8 cellular contexts compared by ENCODE assay signal in genomic region chr11:65506770-65507485, GRCh38. TPM values are rescaled to one million over a fixed set of nuclear protein-coding genes. Genes with fewer than 3 reads are reported as not detected.
DNase-seq lines count a peak whose midpoint lies in the region; ATAC-seq, FAIRE-seq and TF ChIP-seq lines count a peak whose summit lies in the region.

No MANE protein-coding gene starts in this region.

- H3K9me3 Mint-ChIP-seq in activated naive CD8-positive, alpha-beta T cell treated with anti-CD3 and anti-CD28 coated beads for 36 hours: peaks cover 2% of the 10 kb centered on the region

- no peak overlapping the region for H2AFZ ChIP-seq in ACC112 (ENCODE audit: low read length, unreplicated experiment)
- no peak overlapping the region for H2AFZ ChIP-seq in hepatocyte

- H3K4me3 ChIP-seq in ACC112 (ENCODE audit: low read depth, low read length) (peak overlapping the region; percentile 98), hepatocyte (no peak overlapping the region), small intestine (ENCODE audit: low read depth in 1 of 2, low read length in 2 of 2) (peak overlapping the region in 1 of 2 donors; percentile 11)

- no peak for TF ChIP-seq CTCF in hepatocyte (IDR thresholded peaks at IDR 0.05; ENCODE audit: poor library complexity)

- peak; percentile 31 for ATAC-seq in HG02870 (IDR thresholded peaks at IDR 0.05; ENCODE audit: unreplicated experiment)

- no peaks in the 10 kb centered on the region for H3K27me3 ChIP-seq in ACC112 (ENCODE audit: insufficient read depth, low read length)
- no peaks in the 10 kb centered on the region for H3K27me3 ChIP-seq in hepatocyte
- no peaks in the 10 kb centered on the region for H3K27me3 ChIP-seq in small intestine (ENCODE audit: control insufficient read depth in 2 of 2, insufficient read depth in 2 of 2, low read length in 2 of 2)

- H3K36me3 ChIP-seq in ACC112 (ENCODE audit: insufficient read depth, low read length) (peaks cover 46% of the 10 kb centered on the region), hepatocyte (replicated peaks; ENCODE audit: insufficient read depth, low read depth) (peaks cover 16% of the 10 kb centered on the region), small intestine (ENCODE audit: control insufficient read depth in 2 of 2, insufficient read depth in 2 of 2, low read length in 2 of 2) (peaks cover 22 to 25% of the 10 kb centered on the region in 2 donors)

- H3K36me3 Mint-ChIP-seq in activated naive CD8-positive, alpha-beta T cell treated with anti-CD3 and anti-CD28 coated beads for 36 hours: peaks cover 41% of the 10 kb centered on the region

- H3K4me1 ChIP-seq in ACC112 (ENCODE audit: control insufficient read depth, insufficient read depth, low read length, unreplicated experiment): peaks cover 3% of the 10 kb centered on the region
- H3K4me1 ChIP-seq in hepatocyte (ENCODE audit: insufficient read depth): no peaks in the 10 kb centered on the region
- peaks cover 0 to 4% of the 10 kb centered on the region in 2 donors for H3K4me1 ChIP-seq in small intestine (ENCODE audit: control insufficient read depth in 2 of 2, insufficient read depth in 1 of 2, low read depth in 1 of 2, low read length in 1 of 2)

- TF ChIP-seq POLR2A in GM12892 (IDR thresholded peaks at IDR 0.05; ENCODE audit: low read depth, low read length): peak; percentile 98

- H3K4me2 ChIP-seq in hepatocyte: peak overlapping the region; percentile 87

- H3K79me2 ChIP-seq in ACC112 (ENCODE audit: control insufficient read depth, insufficient read depth, low read length, unreplicated experiment) (peaks cover 46% of the 10 kb centered on the region), hepatocyte (peaks cover 59% of the 10 kb centered on the region)

- H3K9me3 ChIP-seq in hepatocyte (ENCODE audit: low read depth) (no peaks in the 10 kb centered on the region), small intestine (ENCODE audit: control insufficient read depth, low read depth) (no peaks in the 10 kb centered on the region)

- peaks cover 51% of the 10 kb centered on the region for H4K20me1 ChIP-seq in hepatocyte (ENCODE audit: insufficient read depth, poor library complexity, severe bottlenecking)

- DNase-seq in GM12892 (ENCODE audit: insufficient read length) (no peak), NCI-H82 (lab: John Stamatoyannopoulos, UW) (peak; percentile 92), hepatocyte (ENCODE audit: low spot score) (peak; percentile 93), small intestine (peak; percentile 45), cortex of kidney (lab: John Stamatoyannopoulos, UW) (no peak)
- DNase-seq in activated naive CD8-positive, alpha-beta T cell treated with anti-CD3 and anti-CD28 coated beads for 36 hours: no peak

- H3K27me3 Mint-ChIP-seq in activated naive CD8-positive, alpha-beta T cell treated with anti-CD3 and anti-CD28 coated beads for 36 hours: peaks cover 7% of the 10 kb centered on the region

- FAIRE-seq in GM12892 (lab: Jason Lieb, UNC) (peak; percentile 88), small intestine (lab: Jason Lieb, UNC) (no peak)

- H3K27ac ChIP-seq in ACC112 (ENCODE audit: low read depth, low read length) (peak overlapping the region; percentile 99), hepatocyte (peak overlapping the region; percentile 99), small intestine (ENCODE audit: low read depth in 1 of 2, low read length in 1 of 2) (peak overlapping the region; percentile 72 to 93)

- 28% methylated on average over 7 of the region's 7 CpGs for WGBS in hepatocyte (ENCODE audit: low lambda C conversion rate, missing lambda C conversion rate)
- 12 to 14% (median 12%) methylated on average over 7 of the region's 7 CpGs for WGBS in small intestine, 3 donors

- peak overlapping the region; percentile 73 for H3K27ac Mint-ChIP-seq in activated naive CD8-positive, alpha-beta T cell treated with anti-CD3 and anti-CD28 coated beads for 36 hours

- no peak overlapping the region for H3K4me3 Mint-ChIP-seq in activated naive CD8-positive, alpha-beta T cell treated with anti-CD3 and anti-CD28 coated beads for 36 hours

- no peaks in the 10 kb centered on the region for H3K9me2 ChIP-seq in hepatocyte (replicated peaks; ENCODE audit: insufficient read depth)

- H3K4me1 Mint-ChIP-seq in activated naive CD8-positive, alpha-beta T cell treated with anti-CD3 and anti-CD28 coated beads for 36 hours: peaks cover 52% of the 10 kb centered on the region

RNA-seq across cellular contexts. Expression of gene MALAT1, which starts 8.1 kb away (rescaled TPM):
- 5,443 TPM for polyA plus RNA-seq in GM12892 (2012; ENCODE audit: missing spikeins)
- total RNA-seq in activated naive CD8-positive, alpha-beta T cell treated with anti-CD3 and anti-CD28 coated beads for 36 hours: 1,000 to 10,000 TPM; 2,463 to 2,829 TPM
- total RNA-seq in hepatocyte: 8,000 and 8,677 TPM in 2 replicates
- 16,690 and 29,129 TPM in 2 replicates for polyA plus RNA-seq in hepatocyte
- 100 to 1,000 TPM; 155 to 454 (median 159) TPM for polyA plus RNA-seq in small intestine

RNA-seq across cellular contexts. Expression of gene SCYL1, which starts 18.0 kb away (rescaled TPM):
- 24.6 TPM for polyA plus RNA-seq in GM12892 (2012; ENCODE audit: missing spikeins)
- total RNA-seq in activated naive CD8-positive, alpha-beta T cell treated with anti-CD3 and anti-CD28 coated beads for 36 hours: 10 to 100 TPM; 70.5 to 80.3 TPM
- 80.4 and 83.9 TPM in 2 replicates for total RNA-seq in hepatocyte
- polyA plus RNA-seq in hepatocyte: 162 and 167 TPM in 2 replicates
- 10 to 100 TPM; 46.7 to 76.9 (median 74.3) TPM for polyA plus RNA-seq in small intestine

RNA-seq across cellular contexts. Expression of gene LTBP3, which starts 51.2 kb away (rescaled TPM):
- 3.7 TPM for polyA plus RNA-seq in GM12892 (2012; ENCODE audit: missing spikeins)
- 10 to 100 TPM; 35.5 to 36.0 TPM for total RNA-seq in activated naive CD8-positive, alpha-beta T cell treated with anti-CD3 and anti-CD28 coated beads for 36 hours
- 46.0 and 53.7 TPM in 2 replicates for total RNA-seq in hepatocyte
- polyA plus RNA-seq in hepatocyte: 85.3 and 101 TPM in 2 replicates
- 10 to 100 TPM in 2 of 3 donors, 1 to 10 TPM in 1; 6.5 to 25.6 (median 17.0) TPM for polyA plus RNA-seq in small intestine

Comparison
In these comparisons a context has a peak if more than half of its experiments do, and no peak if none do; other contexts are left out.
1. DNase-seq: peak in NCI-H82 (single experiment), hepatocyte (single experiment) and small intestine (single experiment); none in GM12892 (single experiment), activated naive CD8-positive, alpha-beta T cell treated with anti-CD3 and anti-CD28 coated beads for 36 hours (single experiment) and cortex of kidney (single experiment).
2. Peak in every context shown above with its lines, with median percentiles within 50 percentile points of each other: H3K27ac ChIP-seq.